Comparison of ENCODE assay signal across 8 cellular contexts in the genomic region with DNA sequence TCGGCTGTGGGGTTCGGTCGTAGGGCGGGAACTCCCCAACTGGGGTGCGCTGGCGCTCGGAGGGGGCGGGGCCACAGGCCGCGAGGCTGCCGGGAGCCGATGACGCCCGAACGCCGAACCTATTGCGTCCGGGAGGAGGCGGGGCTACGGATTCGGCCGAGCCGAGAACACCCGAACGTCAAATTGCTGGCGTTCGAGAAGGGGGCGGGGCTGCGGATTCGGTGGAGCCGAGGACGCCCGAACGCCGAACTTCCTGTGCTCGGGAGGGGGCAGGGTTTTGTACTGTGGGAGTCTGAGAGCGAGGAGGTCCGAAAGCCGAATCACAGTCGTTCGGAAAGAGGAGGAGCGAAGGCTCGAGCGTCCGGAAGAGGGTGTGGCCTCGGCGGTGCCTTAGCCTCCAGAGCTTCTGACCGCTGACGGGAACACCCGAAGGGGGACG. TPM values are rescaled to one million over a fixed set of nuclear protein-coding genes. Genes with fewer than 3 reads are reported as not detected.
DNase-seq lines count a peak whose midpoint lies in the region; ATAC-seq, FAIRE-seq and TF ChIP-seq lines count a peak whose summit lies in the region.

No MANE protein-coding gene starts in this region.

- H3K4me1 ChIP-seq in pancreas (peaks cover 22 to 34% (median 24%) of the 10 kb centered on the region in 3 donors), thyroid gland (peaks cover 18 to 19% of the 10 kb centered on the region in 2 donors)

- intact Hi-C loops in Right ventricle myocardium superior (cut with DNase I) (no loop called here), pancreas (cut with DNase I) (no loop called here), thyroid gland (cut with DNase I) (no loop called here)

- peak; percentile 95 for FAIRE-seq in pancreas (lab: Jason Lieb, UNC)

- H3K4me3 ChIP-seq in GM12865 (ENCODE audit: low read depth, low read length), result peak overlapping the region; percentile 72
- H3K4me3 ChIP-seq in pancreas, result peak overlapping the region; percentile 62 to 91 (median 78)
- H3K4me3 ChIP-seq in thyroid gland (replicated peaks in 1 of 3), result peak overlapping the region; percentile 71 to 94 (median 79)

- DNase-seq in GM12865 (ENCODE audit: low read depth) (peak; percentile 100), NCI-H1436 treated with DMSO at 0.1 percent for 48 hours (lab: John Stamatoyannopoulos, UW) (peak; percentile 97), T follicular helper cell (ENCODE audit: low read depth) (peak; percentile 100), Right ventricle myocardium superior (peak; percentile 99), pancreas (peak; percentile 99 to 100 (median 100)), thyroid gland (peak; percentile 100)

- no peak for TF ChIP-seq POLR2A in thyroid gland (IDR thresholded peaks at IDR 0.05)

- peak; percentile 42 for ATAC-seq in HG02870 (IDR thresholded peaks at IDR 0.05; ENCODE audit: unreplicated experiment)
- peak; percentile 79 for ATAC-seq in Right ventricle myocardium superior (ENCODE audit: poor library complexity)
- peak; percentile 58 to 77 (median 67) for ATAC-seq in pancreas

- TF ChIP-seq CTCF in GM12865 (IDR thresholded peaks at IDR 0.05; ENCODE audit: insufficient read depth, low read depth, low read length, missing control alignments) (no peak), pancreas (IDR thresholded peaks at IDR 0.05) (no peak), thyroid gland (IDR thresholded peaks at IDR 0.05) (no peak)

- WGBS in adipose tissue, 3 donors, result 0% methylated on average over 44 to 51 of the region's 51 CpGs
- WGBS in pancreas, 2 donors, result 0% methylated on average over 51 of the region's 51 CpGs
- WGBS in thyroid gland, 2 donors, result 0% methylated on average over 21 to 25 of the region's 51 CpGs

- H3K27ac ChIP-seq in adipose tissue (ENCODE audit: low read depth, low read length) (peak overlapping the region; percentile 82), pancreas (peak overlapping the region; percentile 98 to 100 (median 99)), thyroid gland (peak overlapping the region; percentile 98 to 100 (median 99))

- H3K36me3 ChIP-seq in pancreas (peaks cover 0 to 6% (median 5%) of the 10 kb centered on the region in 3 donors), thyroid gland (peaks cover 0 to 9% of the 10 kb centered on the region in 2 donors)

- no peaks in the 10 kb centered on the region for H3K9me3 ChIP-seq in pancreas
- H3K9me3 ChIP-seq in thyroid gland, result no peaks in the 10 kb centered on the region

- H3K27me3 ChIP-seq in pancreas (no peaks in the 10 kb centered on the region), thyroid gland (no peaks in the 10 kb centered on the region)

RNA-seq across cellular contexts. Expression of a gene that starts 0.6 kb away (rescaled TPM):
- polyA plus RNA-seq in adipose tissue (10 to 100 TPM; 32.8 to 45.0 (median 39.6) TPM), pancreas (10 to 100 TPM; 19.5 to 33.3 TPM)
- total RNA-seq in Right ventricle myocardium superior (14.3 TPM), pancreas (10 to 100 TPM; 16.8 to 24.7 (median 19.4) TPM), thyroid gland (100 to 1,000 TPM in 1 of 4 donors, 10 to 100 TPM in 3; 58.1 to 102 (median 82.0) TPM)

RNA-seq across cellular contexts. Expression of a gene that starts 1.1 kb away (rescaled TPM):
- polyA plus RNA-seq in adipose tissue (10 to 100 TPM; 18.8 to 32.0 (median 27.5) TPM), pancreas (10 to 100 TPM; 32.6 to 34.7 TPM)
- total RNA-seq in Right ventricle myocardium superior (12.7 TPM), pancreas (10 to 100 TPM; 18.8 to 47.2 (median 27.3) TPM), thyroid gland (100 to 1,000 TPM in 1 of 4 donors, 10 to 100 TPM in 3; 47.3 to 101 (median 69.0) TPM)

RNA-seq across cellular contexts. Expression of a gene that starts 10.1 kb away (rescaled TPM):
- 1,000 to 10,000 TPM; 3,750 to 5,284 (median 4,831) TPM for polyA plus RNA-seq in adipose tissue
- total RNA-seq in Right ventricle myocardium superior, result 651 TPM
- 1,000 to 10,000 TPM in 4 of 6 donors, 100 to 1,000 TPM in 2; 815 to 1,921 (median 1,191) TPM for total RNA-seq in pancreas
- 1,000 to 10,000 TPM; 2,302 to 2,340 TPM for polyA plus RNA-seq in pancreas
- total RNA-seq in thyroid gland, result 1,000 to 10,000 TPM; 1,847 to 2,152 (median 2,039) TPM

RNA-seq across cellular contexts. Expression of a gene that starts 17.6 kb away (rescaled TPM):
- 10 to 100 TPM in 1 of 3 donors, 1 to 10 TPM in 2; 3.1 to 44.8 (median 6.4) TPM for polyA plus RNA-seq in adipose tissue
- total RNA-seq in Right ventricle myocardium superior, result 0.91 TPM
- total RNA-seq in pancreas, result 10 to 100 TPM; 51.8 to 66.5 (median 56.2) TPM
- 10 to 100 TPM; 80.0 to 88.9 TPM for polyA plus RNA-seq in pancreas
- total RNA-seq in thyroid gland, result 10 to 100 TPM; 42.6 to 91.7 (median 68.5) TPM

RNA-seq across cellular contexts. Expression of a gene that starts 31.0 kb away (rescaled TPM):
- polyA plus RNA-seq in adipose tissue (1 to 10 TPM; 5.1 to 7.2 (median 6.2) TPM), pancreas (1 to 10 TPM; 9.6 to 9.7 TPM)
- total RNA-seq in Right ventricle myocardium superior (6.5 TPM), pancreas (1 to 10 TPM; 2.1 to 5.1 (median 4.4) TPM), thyroid gland (10 to 100 TPM in 1 of 4 donors, 1 to 10 TPM in 3; 6.3 to 14.5 (median 8.2) TPM)

Comparison
In these comparisons a context has a peak if more than half of its experiments do, and no peak if none do; other contexts are left out.
1. Peak in every context shown above with its lines: DNase-seq, ATAC-seq, H3K4me3 ChIP-seq and H3K27ac ChIP-seq.